Comparison of ENCODE assay signal across 8 cellular contexts in the genomic region with DNA sequence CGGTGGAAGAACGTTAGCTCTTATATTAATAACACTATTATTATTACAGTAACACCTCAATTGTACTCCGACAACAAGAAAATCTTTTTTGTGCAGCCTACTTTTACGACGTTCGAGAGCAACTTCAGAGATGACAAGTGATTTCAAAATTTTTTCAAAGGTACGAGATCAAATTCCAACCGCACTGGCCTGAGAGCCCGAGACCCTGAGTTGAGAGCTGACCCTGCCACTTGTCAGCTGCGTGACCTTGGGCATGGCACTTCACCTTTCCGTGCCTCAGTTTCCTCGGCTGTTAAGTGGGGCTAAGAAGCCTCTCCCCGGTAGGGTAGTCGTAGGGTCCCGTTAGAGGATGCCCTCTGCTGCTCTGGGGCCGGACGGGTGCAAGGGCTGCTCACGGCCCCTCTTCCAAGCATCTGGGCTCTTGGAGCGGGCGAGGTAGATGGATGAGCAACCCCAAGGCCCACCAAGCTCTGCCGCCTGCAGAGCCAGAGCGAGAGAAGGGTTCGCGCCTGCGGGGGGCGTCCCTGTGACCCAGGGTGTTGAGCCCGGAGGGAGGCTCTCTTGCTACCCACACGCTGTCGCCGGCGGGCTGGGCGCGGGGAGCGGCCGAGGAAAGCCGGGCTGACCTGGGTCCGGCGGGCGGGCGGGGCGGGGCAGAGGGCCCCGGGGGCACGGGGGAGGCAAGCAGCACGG. TPM values are rescaled to one million over a fixed set of nuclear protein-coding genes. Genes with fewer than 3 reads are reported as not detected.
A peak's percentile ranks its signal among the peaks of the same experiment; 100 is the strongest.
DNase-seq lines count a peak whose midpoint lies in the region; ATAC-seq and TF ChIP-seq lines count a peak whose summit lies in the region.

No MANE protein-coding gene starts in this region.

- no peak for DNase-seq in GM10266 (ENCODE audit: extremely low spot score)
- peak; percentile 7 for DNase-seq in LoVo (ENCODE audit: low spot score)
- peak; percentile 8 for DNase-seq in astrocyte of the spinal cord (ENCODE audit: low read depth, low spot score)
- peak; percentile 29 to 61 for DNase-seq in left colon
- no peak for DNase-seq in NCI-H1694 treated with DMSO at 0.1 percent for 48 hours (lab: John Stamatoyannopoulos, UW)
- DNase-seq in hippocampal formation (lab: John Stamatoyannopoulos, UW) = no peak

- no peaks in the 10 kb centered on the region for H3K36me3 Mint-ChIP-seq in stimulated activated memory B cell treated with anti-CD40 and anti-IgM and Interleukin-4, amounts not matched to agents 10 μg/mL and 1 μg/mL and 100 μg/mL, for 72 hours

- H3K27me3 Mint-ChIP-seq in stimulated activated memory B cell treated with anti-CD40 and anti-IgM and Interleukin-4, amounts not matched to agents 10 μg/mL and 1 μg/mL and 100 μg/mL, for 72 hours = no peaks in the 10 kb centered on the region

- H3K4me1 Mint-ChIP-seq in stimulated activated memory B cell treated with anti-CD40 and anti-IgM and Interleukin-4, amounts not matched to agents 10 μg/mL and 1 μg/mL and 100 μg/mL, for 72 hours = peaks cover 34% of the 10 kb centered on the region

- no peaks in the 10 kb centered on the region for H3K9me3 Mint-ChIP-seq in stimulated activated memory B cell treated with anti-CD40 and anti-IgM and Interleukin-4, amounts not matched to agents 10 μg/mL and 1 μg/mL and 100 μg/mL, for 72 hours

- peak overlapping the region; percentile 77 for H3K4me3 ChIP-seq in astrocyte of the spinal cord (ENCODE audit: low read depth, low read length)

- intact Hi-C loops in left colon (cut with DNase I, micrococcal nuclease) = no loop called here

- H3K27ac Mint-ChIP-seq in stimulated activated memory B cell treated with anti-CD40 and anti-IgM and Interleukin-4, amounts not matched to agents 10 μg/mL and 1 μg/mL and 100 μg/mL, for 72 hours = peak overlapping the region; percentile 90

- in situ Hi-C loops in astrocyte of the spinal cord (cut with HindIII; ENCODE audit: low sequenced_read_pairs) = no loop called here

- peak; percentile 22 for TF ChIP-seq CTCF in GM10266 (IDR thresholded peaks at IDR 0.05; ENCODE audit: control insufficient read depth, insufficient read depth, low read depth, missing control alignments)
- no peak for TF ChIP-seq CTCF in astrocyte of the spinal cord (IDR thresholded peaks at IDR 0.05; ENCODE audit: low read depth, low read length)

- H3K4me3 Mint-ChIP-seq in stimulated activated memory B cell treated with anti-CD40 and anti-IgM and Interleukin-4, amounts not matched to agents 10 μg/mL and 1 μg/mL and 100 μg/mL, for 72 hours = peak overlapping the region; percentile 87

- ATAC-seq in GM21529 (IDR thresholded peaks at IDR 0.05; ENCODE audit: unreplicated experiment) = peak; percentile 38
- peak; percentile 55 for ATAC-seq in left colon
- ATAC-seq in stimulated activated memory B cell treated with anti-CD40 and anti-IgM and Interleukin-4, amounts not matched to agents 10 μg/mL and 1 μg/mL and 100 μg/mL, for 72 hours = peak; percentile 73

RNA-seq across cellular contexts. Expression of gene NDRG3, which starts 0.5 kb away (rescaled TPM):
- total RNA-seq in left colon = 10 to 100 TPM; 29.1 to 32.7 TPM

RNA-seq across cellular contexts. Expression of gene DSN1, which starts 28.2 kb away (rescaled TPM):
- total RNA-seq in left colon = 1 to 10 TPM; 6.3 to 6.8 TPM

Comparison
In these comparisons a context has a peak if more than half of its experiments do, and no peak if none do; other contexts are left out.
1. DNase-seq: peak in LoVo (single experiment), astrocyte of the spinal cord (single experiment) and left colon (2 of 2); none in GM10266 (single experiment), NCI-H1694 treated with DMSO at 0.1 percent for 48 hours (single experiment) and hippocampal formation (0 of 2).
2. Peak in every context shown above with its lines, with median percentiles within 50 percentile points of each other: ATAC-seq.